ENCODE assay signal across 1 cellular context in the genomic region with DNA sequence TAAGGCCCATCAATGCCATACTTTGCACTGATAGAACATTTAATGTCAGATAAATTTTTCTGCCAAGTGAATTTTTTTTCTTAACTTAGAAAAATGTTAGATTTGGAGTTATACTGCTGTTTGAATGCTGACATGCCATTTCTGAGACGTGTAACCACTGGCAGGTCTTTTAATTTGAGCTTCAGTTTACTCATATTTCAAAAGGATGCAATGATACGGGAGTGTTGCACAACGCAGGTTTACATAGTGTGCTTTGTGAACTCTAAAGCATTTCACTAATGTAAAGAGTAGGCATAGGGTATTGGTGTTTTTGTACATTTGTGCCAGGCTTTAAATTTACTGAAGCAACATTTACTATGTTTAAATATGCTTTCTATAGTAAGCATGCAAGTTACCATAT.
A peak's percentile ranks its signal among the peaks of the same experiment; 100 is the strongest.
TF ChIP-seq lines count a peak whose summit lies in the region.

No MANE protein-coding gene starts in this region.

TF ChIP-seq in HepG2, 621 proteins besides CTCF, POLR2A, EP300 and RAD21 (continued from another document and continues in another):
- TF ChIP-seq, protein P1, sequence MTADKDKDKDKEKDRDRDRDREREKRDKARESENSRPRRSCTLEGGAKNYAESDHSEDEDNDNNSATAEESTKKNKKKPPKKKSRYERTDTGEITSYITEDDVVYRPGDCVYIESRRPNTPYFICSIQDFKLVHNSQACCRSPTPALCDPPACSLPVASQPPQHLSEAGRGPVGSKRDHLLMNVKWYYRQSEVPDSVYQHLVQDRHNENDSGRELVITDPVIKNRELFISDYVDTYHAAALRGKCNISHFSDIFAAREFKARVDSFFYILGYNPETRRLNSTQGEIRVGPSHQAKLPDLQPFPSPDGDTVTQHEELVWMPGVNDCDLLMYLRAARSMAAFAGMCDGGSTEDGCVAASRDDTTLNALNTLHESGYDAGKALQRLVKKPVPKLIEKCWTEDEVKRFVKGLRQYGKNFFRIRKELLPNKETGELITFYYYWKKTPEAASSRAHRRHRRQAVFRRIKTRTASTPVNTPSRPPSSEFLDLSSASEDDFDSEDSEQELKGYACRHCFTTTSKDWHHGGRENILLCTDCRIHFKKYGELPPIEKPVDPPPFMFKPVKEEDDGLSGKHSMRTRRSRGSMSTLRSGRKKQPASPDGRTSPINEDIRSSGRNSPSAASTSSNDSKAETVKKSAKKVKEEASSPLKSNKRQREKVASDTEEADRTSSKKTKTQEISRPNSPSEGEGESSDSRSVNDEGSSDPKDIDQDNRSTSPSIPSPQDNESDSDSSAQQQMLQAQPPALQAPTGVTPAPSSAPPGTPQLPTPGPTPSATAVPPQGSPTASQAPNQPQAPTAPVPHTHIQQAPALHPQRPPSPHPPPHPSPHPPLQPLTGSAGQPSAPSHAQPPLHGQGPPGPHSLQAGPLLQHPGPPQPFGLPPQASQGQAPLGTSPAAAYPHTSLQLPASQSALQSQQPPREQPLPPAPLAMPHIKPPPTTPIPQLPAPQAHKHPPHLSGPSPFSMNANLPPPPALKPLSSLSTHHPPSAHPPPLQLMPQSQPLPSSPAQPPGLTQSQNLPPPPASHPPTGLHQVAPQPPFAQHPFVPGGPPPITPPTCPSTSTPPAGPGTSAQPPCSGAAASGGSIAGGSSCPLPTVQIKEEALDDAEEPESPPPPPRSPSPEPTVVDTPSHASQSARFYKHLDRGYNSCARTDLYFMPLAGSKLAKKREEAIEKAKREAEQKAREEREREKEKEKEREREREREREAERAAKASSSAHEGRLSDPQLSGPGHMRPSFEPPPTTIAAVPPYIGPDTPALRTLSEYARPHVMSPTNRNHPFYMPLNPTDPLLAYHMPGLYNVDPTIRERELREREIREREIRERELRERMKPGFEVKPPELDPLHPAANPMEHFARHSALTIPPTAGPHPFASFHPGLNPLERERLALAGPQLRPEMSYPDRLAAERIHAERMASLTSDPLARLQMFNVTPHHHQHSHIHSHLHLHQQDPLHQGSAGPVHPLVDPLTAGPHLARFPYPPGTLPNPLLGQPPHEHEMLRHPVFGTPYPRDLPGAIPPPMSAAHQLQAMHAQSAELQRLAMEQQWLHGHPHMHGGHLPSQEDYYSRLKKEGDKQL (CRISPR knock-in tag; IDR thresholded peaks at IDR 0.05; ENCODE audit: low read depth), result 0 out of 2 replicates have a peak, but pooled peaks have one; percentile 54
- TF ChIP-seq ZBTB20 (CRISPR knock-in tag; IDR thresholded peaks at IDR 0.05; ENCODE audit: borderline replicate concordance, low read depth), result peak; percentile 82; the same call in 1 of the 2 replicates
- TF ChIP-seq FOXP1 (IDR thresholded peaks at IDR 0.05), result no peak
- TF ChIP-seq FOXP1 (CRISPR knock-in tag; IDR thresholded peaks at IDR 0.05), result peak; percentile 81
- TF ChIP-seq DMAP1 (CRISPR knock-in tag; IDR thresholded peaks at IDR 0.05), result peak; percentile 35; the same call in 1 of the 2 replicates
- TF ChIP-seq HDAC2 (CRISPR knock-in tag; IDR thresholded peaks at IDR 0.05), result peak; percentile 64
- TF ChIP-seq, protein P2, sequence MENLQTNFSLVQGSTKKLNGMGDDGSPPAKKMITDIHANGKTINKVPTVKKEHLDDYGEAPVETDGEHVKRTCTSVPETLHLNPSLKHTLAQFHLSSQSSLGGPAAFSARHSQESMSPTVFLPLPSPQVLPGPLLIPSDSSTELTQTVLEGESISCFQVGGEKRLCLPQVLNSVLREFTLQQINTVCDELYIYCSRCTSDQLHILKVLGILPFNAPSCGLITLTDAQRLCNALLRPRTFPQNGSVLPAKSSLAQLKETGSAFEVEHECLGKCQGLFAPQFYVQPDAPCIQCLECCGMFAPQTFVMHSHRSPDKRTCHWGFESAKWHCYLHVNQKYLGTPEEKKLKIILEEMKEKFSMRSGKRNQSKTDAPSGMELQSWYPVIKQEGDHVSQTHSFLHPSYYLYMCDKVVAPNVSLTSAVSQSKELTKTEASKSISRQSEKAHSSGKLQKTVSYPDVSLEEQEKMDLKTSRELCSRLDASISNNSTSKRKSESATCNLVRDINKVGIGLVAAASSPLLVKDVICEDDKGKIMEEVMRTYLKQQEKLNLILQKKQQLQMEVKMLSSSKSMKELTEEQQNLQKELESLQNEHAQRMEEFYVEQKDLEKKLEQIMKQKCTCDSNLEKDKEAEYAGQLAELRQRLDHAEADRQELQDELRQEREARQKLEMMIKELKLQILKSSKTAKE (CRISPR knock-in tag; IDR thresholded peaks at IDR 0.05; ENCODE audit: borderline replicate concordance), result no peak
- no peak for TF ChIP-seq SP5 (CRISPR knock-in tag; IDR thresholded peaks at IDR 0.05; ENCODE audit: borderline replicate concordance, low read depth)
- TF ChIP-seq ZNF713 (CRISPR knock-in tag; IDR thresholded peaks at IDR 0.05), result no peak
- TF ChIP-seq KAT8 (CRISPR knock-in tag; IDR thresholded peaks at IDR 0.05), result peak; percentile 58; the same call in 1 of the 2 replicates
- TF ChIP-seq ZKSCAN1 (IDR thresholded peaks at IDR 0.05; ENCODE audit: low read length), result no peak
- TF ChIP-seq, protein P3, sequence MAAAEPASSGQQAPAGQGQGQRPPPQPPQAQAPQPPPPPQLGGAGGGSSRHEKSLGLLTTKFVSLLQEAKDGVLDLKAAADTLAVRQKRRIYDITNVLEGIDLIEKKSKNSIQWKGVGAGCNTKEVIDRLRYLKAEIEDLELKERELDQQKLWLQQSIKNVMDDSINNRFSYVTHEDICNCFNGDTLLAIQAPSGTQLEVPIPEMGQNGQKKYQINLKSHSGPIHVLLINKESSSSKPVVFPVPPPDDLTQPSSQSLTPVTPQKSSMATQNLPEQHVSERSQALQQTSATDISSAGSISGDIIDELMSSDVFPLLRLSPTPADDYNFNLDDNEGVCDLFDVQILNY (CRISPR knock-in tag; conservative IDR thresholded peaks at IDR 0.05), result no peak
- TF ChIP-seq ZNF883 (CRISPR knock-in tag; IDR thresholded peaks at IDR 0.05; ENCODE audit: not compliant biosample characterization), result no peak
- TF ChIP-seq PHF20 (CRISPR knock-in tag; IDR thresholded peaks at IDR 0.05), result no peak
- TF ChIP-seq, protein P4, sequence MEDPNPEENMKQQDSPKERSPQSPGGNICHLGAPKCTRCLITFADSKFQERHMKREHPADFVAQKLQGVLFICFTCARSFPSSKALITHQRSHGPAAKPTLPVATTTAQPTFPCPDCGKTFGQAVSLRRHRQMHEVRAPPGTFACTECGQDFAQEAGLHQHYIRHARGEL (CRISPR knock-in tag; IDR thresholded peaks at IDR 0.05), result no peak
- peak; percentile 71 for TF ChIP-seq TCF7 (IDR thresholded peaks at IDR 0.05; ENCODE audit: low read depth)
- TF ChIP-seq, protein P5, sequence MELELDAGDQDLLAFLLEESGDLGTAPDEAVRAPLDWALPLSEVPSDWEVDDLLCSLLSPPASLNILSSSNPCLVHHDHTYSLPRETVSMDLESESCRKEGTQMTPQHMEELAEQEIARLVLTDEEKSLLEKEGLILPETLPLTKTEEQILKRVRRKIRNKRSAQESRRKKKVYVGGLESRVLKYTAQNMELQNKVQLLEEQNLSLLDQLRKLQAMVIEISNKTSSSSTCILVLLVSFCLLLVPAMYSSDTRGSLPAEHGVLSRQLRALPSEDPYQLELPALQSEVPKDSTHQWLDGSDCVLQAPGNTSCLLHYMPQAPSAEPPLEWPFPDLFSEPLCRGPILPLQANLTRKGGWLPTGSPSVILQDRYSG (CRISPR knock-in tag; IDR thresholded peaks at IDR 0.05), result no peak
- no peak for TF ChIP-seq REL (CRISPR knock-in tag; conservative IDR thresholded peaks at IDR 0.05)
- no peak for TF ChIP-seq ZSCAN29 (CRISPR knock-in tag; conservative IDR thresholded peaks at IDR 0.05)
- no peak for TF ChIP-seq ZBTB1 (CRISPR knock-in tag; IDR thresholded peaks at IDR 0.05; ENCODE audit: borderline replicate concordance)
- peak; percentile 64; the same call in 1 of the 2 replicates for TF ChIP-seq BCL6 (CRISPR knock-in tag; IDR thresholded peaks at IDR 0.05)
- TF ChIP-seq SRY (CRISPR knock-in tag; IDR thresholded peaks at IDR 0.05), result no peak
- no peak for TF ChIP-seq GABPA (IDR thresholded peaks at IDR 0.05; ENCODE audit: low read depth, low read length)
- TF ChIP-seq GABPA (CRISPR knock-in tag; IDR thresholded peaks at IDR 0.05; ENCODE audit: low read depth), result no peak
- TF ChIP-seq ZMYM2 (CRISPR knock-in tag; IDR thresholded peaks at IDR 0.05), result no peak
- TF ChIP-seq, protein P6, sequence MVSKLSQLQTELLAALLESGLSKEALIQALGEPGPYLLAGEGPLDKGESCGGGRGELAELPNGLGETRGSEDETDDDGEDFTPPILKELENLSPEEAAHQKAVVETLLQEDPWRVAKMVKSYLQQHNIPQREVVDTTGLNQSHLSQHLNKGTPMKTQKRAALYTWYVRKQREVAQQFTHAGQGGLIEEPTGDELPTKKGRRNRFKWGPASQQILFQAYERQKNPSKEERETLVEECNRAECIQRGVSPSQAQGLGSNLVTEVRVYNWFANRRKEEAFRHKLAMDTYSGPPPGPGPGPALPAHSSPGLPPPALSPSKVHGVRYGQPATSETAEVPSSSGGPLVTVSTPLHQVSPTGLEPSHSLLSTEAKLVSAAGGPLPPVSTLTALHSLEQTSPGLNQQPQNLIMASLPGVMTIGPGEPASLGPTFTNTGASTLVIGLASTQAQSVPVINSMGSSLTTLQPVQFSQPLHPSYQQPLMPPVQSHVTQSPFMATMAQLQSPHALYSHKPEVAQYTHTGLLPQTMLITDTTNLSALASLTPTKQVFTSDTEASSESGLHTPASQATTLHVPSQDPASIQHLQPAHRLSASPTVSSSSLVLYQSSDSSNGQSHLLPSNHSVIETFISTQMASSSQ (IDR thresholded peaks at IDR 0.05; ENCODE audit: low read depth), result no peak
- TF ChIP-seq, protein P6 (CRISPR knock-in tag; IDR thresholded peaks at IDR 0.05; ENCODE audit: borderline replicate concordance), result no peak
- TF ChIP-seq CHD2 (IDR thresholded peaks at IDR 0.05; ENCODE audit: low read depth, low read length), result no peak
- TF ChIP-seq RBM39 (IDR thresholded peaks at IDR 0.05; ENCODE audit: low read depth, low read length, poor library complexity, severe bottlenecking), result no peak
- no peak for TF ChIP-seq ZNF567 (CRISPR knock-in tag; IDR thresholded peaks at IDR 0.05; ENCODE audit: borderline replicate concordance)
- TF ChIP-seq, protein P7, sequence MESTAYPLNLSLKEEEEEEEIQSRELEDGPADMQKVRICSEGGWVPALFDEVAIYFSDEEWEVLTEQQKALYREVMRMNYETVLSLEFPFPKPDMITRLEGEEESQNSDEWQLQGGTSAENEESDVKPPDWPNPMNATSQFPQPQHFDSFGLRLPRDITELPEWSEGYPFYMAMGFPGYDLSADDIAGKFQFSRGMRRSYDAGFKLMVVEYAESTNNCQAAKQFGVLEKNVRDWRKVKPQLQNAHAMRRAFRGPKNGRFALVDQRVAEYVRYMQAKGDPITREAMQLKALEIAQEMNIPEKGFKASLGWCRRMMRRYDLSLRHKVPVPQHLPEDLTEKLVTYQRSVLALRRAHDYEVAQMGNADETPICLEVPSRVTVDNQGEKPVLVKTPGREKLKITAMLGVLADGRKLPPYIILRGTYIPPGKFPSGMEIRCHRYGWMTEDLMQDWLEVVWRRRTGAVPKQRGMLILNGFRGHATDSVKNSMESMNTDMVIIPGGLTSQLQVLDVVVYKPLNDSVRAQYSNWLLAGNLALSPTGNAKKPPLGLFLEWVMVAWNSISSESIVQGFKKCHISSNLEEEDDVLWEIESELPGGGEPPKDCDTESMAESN (CRISPR knock-in tag; conservative IDR thresholded peaks at IDR 0.05), result no peak
- TF ChIP-seq CBX1 (IDR thresholded peaks at IDR 0.05; ENCODE audit: low read depth), result no peak
- TF ChIP-seq, protein P8, sequence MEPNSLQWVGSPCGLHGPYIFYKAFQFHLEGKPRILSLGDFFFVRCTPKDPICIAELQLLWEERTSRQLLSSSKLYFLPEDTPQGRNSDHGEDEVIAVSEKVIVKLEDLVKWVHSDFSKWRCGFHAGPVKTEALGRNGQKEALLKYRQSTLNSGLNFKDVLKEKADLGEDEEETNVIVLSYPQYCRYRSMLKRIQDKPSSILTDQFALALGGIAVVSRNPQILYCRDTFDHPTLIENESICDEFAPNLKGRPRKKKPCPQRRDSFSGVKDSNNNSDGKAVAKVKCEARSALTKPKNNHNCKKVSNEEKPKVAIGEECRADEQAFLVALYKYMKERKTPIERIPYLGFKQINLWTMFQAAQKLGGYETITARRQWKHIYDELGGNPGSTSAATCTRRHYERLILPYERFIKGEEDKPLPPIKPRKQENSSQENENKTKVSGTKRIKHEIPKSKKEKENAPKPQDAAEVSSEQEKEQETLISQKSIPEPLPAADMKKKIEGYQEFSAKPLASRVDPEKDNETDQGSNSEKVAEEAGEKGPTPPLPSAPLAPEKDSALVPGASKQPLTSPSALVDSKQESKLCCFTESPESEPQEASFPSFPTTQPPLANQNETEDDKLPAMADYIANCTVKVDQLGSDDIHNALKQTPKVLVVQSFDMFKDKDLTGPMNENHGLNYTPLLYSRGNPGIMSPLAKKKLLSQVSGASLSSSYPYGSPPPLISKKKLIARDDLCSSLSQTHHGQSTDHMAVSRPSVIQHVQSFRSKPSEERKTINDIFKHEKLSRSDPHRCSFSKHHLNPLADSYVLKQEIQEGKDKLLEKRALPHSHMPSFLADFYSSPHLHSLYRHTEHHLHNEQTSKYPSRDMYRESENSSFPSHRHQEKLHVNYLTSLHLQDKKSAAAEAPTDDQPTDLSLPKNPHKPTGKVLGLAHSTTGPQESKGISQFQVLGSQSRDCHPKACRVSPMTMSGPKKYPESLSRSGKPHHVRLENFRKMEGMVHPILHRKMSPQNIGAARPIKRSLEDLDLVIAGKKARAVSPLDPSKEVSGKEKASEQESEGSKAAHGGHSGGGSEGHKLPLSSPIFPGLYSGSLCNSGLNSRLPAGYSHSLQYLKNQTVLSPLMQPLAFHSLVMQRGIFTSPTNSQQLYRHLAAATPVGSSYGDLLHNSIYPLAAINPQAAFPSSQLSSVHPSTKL (CRISPR knock-in tag; IDR thresholded peaks at IDR 0.05), result peak; percentile 88
- TF ChIP-seq EEA1 (CRISPR knock-in tag; IDR thresholded peaks at IDR 0.05; ENCODE audit: borderline replicate concordance), result no peak
- TF ChIP-seq SRSF4 (IDR thresholded peaks at IDR 0.05; ENCODE audit: low read depth, low read length, poor library complexity, severe bottlenecking), result no peak
- no peak for TF ChIP-seq CHD4 (IDR thresholded peaks at IDR 0.05; ENCODE audit: borderline replicate concordance, low read length)
- no peak for TF ChIP-seq ZNF451 (CRISPR knock-in tag; IDR thresholded peaks at IDR 0.05)
- 0 out of 2 replicates have a peak, but pooled peaks have one; percentile 21 for TF ChIP-seq RCOR2 (CRISPR knock-in tag; IDR thresholded peaks at IDR 0.05)
- TF ChIP-seq JUNB (CRISPR knock-in tag; IDR thresholded peaks at IDR 0.05; ENCODE audit: borderline replicate concordance), result no peak
- no peak for TF ChIP-seq ATAD3A (CRISPR knock-in tag; IDR thresholded peaks at IDR 0.05)
- no peak for TF ChIP-seq HNRNPLL (IDR thresholded peaks at IDR 0.05; ENCODE audit: low read depth, low read length, poor library complexity, severe bottlenecking)
- TF ChIP-seq ZNF614 (CRISPR knock-in tag; IDR thresholded peaks at IDR 0.05; ENCODE audit: borderline replicate concordance), result 0 out of 2 replicates have a peak, but pooled peaks have one; percentile 55
- no peak for TF ChIP-seq ZNF468 (CRISPR knock-in tag; IDR thresholded peaks at IDR 0.05)
